9 cellular contexts compared by ENCODE assay signal in the genomic region with DNA sequence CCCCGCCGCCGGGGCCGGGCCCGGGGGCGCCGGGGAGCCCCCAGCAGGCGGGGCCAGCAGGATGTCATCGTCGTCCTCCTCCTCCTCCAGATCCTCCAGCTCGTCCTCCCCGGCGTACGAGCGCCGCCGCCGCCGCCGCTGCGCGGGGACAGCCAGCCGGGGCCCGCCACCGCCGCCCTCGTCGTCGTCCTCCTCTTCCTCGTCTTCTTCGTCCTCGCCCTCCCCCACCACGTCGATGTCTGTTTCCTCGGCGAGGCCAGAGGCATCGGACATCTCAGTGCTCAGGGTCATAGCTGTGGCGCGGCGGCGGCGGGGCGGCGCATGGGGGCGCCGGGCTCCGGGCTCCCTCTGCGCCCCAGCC. TPM values are rescaled to one million over a fixed set of nuclear protein-coding genes. Genes with fewer than 3 reads are reported as not detected.
DNase-seq lines count a peak whose midpoint lies in the region; ATAC-seq and TF ChIP-seq lines count a peak whose summit lies in the region.
"Had no signal": no experiment of that assay in that cellular context is flagged by ENCODE, and none has a peak within 500 bp of the region (broad histone marks: within the 10 kb centered on the region; RNA-seq: fewer than 3 reads in every experiment).

No MANE protein-coding gene starts in this region.

- H3K4me3 ChIP-seq in CD8-positive, alpha-beta memory T cell (ENCODE audit: low read length), result no peak overlapping the region
- peak overlapping the region; percentile 71 for H3K4me3 ChIP-seq in HAP-1
- peak overlapping the region; percentile 66 for H3K4me3 ChIP-seq in WERI-Rb-1 (ENCODE audit: low read depth, low read length)

- H3K4me1 ChIP-seq in CD8-positive, alpha-beta memory T cell (ENCODE audit: insufficient read depth, low read length), result peaks cover 16% of the 10 kb centered on the region
- H3K4me1 ChIP-seq in HAP-1, result peaks cover 19% of the 10 kb centered on the region

- H3K27me3 Mint-ChIP-seq in CD8-positive, alpha-beta memory T cell, result peaks cover 77 to 82% of the 10 kb centered on the region in 2 donors
- peaks cover 25% of the 10 kb centered on the region for H3K27me3 Mint-ChIP-seq in glutamatergic neuron (ENCODE audit: unreplicated experiment)
- peaks cover 83% of the 10 kb centered on the region for H3K27me3 Mint-ChIP-seq in stimulated activated naive CD8-positive, alpha-beta T cell treated with anti-CD3 and anti-CD28 coated beads, Interleukin-15, amount 100 ng/mL, for 72 hours

- CTCF ChIA-PET in CD8-positive, alpha-beta memory T cell (lab: Charles Lee), result interaction anchor here (1.1 to 1.2 kb wide), 2 partner anchors 150 to 233 kb away, joined by 3 to 5 read pairs; no protein-coding TSS in a partner anchor

- H3K27ac ChIP-seq in CD8-positive, alpha-beta memory T cell (ENCODE audit: low read depth, low read length), result no peak overlapping the region
- H3K27ac ChIP-seq in WERI-Rb-1, result peak overlapping the region; percentile 78

- no peaks in the 10 kb centered on the region for H3K36me3 ChIP-seq in CD8-positive, alpha-beta memory T cell (ENCODE audit: insufficient read depth, low read length)
- H3K36me3 ChIP-seq in HAP-1 (replicated peaks), result no peaks in the 10 kb centered on the region
- H3K36me3 ChIP-seq in WERI-Rb-1, result peaks cover 8% of the 10 kb centered on the region

- no peak for DNase-seq in CD8-positive, alpha-beta memory T cell
- DNase-seq in HAP-1 (ENCODE audit: low spot score in 2 of 2) (peak in 1 of 2 experiments; percentile 61), WERI-Rb-1 (peak; percentile 43), glutamatergic neuron (peak; percentile 53), medulla oblongata (ENCODE audit: extremely low spot score) (no peak), NCI-H1105 (lab: John Stamatoyannopoulos, UW) (no peak)
- DNase-seq in stimulated activated naive CD8-positive, alpha-beta T cell treated with anti-CD3 and anti-CD28 coated beads, Interleukin-15, amount 100 ng/mL, for 72 hours, result peak; percentile 29 to 38

- H3K9me3 Mint-ChIP-seq in CD8-positive, alpha-beta memory T cell, result peaks cover 12 to 29% (median 20%) of the 10 kb centered on the region in 5 donors
- H3K9me3 Mint-ChIP-seq in glutamatergic neuron (ENCODE audit: unreplicated experiment), result peaks cover 24% of the 10 kb centered on the region
- H3K9me3 Mint-ChIP-seq in stimulated activated naive CD8-positive, alpha-beta T cell treated with anti-CD3 and anti-CD28 coated beads, Interleukin-15, amount 100 ng/mL, for 72 hours, result no peaks in the 10 kb centered on the region

- peaks cover 0 to 3% (median 2%) of the 10 kb centered on the region in 3 donors for H3K36me3 Mint-ChIP-seq in CD8-positive, alpha-beta memory T cell
- H3K36me3 Mint-ChIP-seq in glutamatergic neuron (ENCODE audit: unreplicated experiment), result no peaks in the 10 kb centered on the region

- in situ Hi-C loops in HAP-1 (cut with MboI; ENCODE audit: low sequenced_read_pairs), result loop anchor here (10.0 kb wide), 1 partner anchor 233 kb away; no protein-coding TSS in a partner anchor

- peaks cover 3% of the 10 kb centered on the region for H3K9me3 ChIP-seq in CD8-positive, alpha-beta memory T cell (ENCODE audit: low read length)
- H3K9me3 ChIP-seq in HAP-1 (peaks cover 2% of the 10 kb centered on the region; the same call in 1 of the 2 replicates), WERI-Rb-1 (ENCODE audit: severe bottlenecking) (no peaks in the 10 kb centered on the region)

- TF ChIP-seq CTCF in WERI-Rb-1 (IDR thresholded peaks at IDR 0.05; ENCODE audit: low read depth, low read length) (no peak), glutamatergic neuron (IDR thresholded peaks at IDR 0.05; ENCODE audit: partially characterized antibody, unreplicated experiment) (no peak)

- peaks cover 82% of the 10 kb centered on the region for H3K27me3 ChIP-seq in CD8-positive, alpha-beta memory T cell (ENCODE audit: insufficient read depth, low read length, poor library complexity, severe bottlenecking)
- H3K27me3 ChIP-seq in HAP-1 (ENCODE audit: low read depth) (no peaks in the 10 kb centered on the region), WERI-Rb-1 (ENCODE audit: insufficient read depth, low read depth, severe bottlenecking) (peaks cover 10% of the 10 kb centered on the region)

- POLR2A ChIA-PET in CD8-positive, alpha-beta memory T cell (lab: Charles Lee), result no interaction called here

- peaks cover 17 to 29% (median 21%) of the 10 kb centered on the region in 3 donors for H3K4me1 Mint-ChIP-seq in CD8-positive, alpha-beta memory T cell
- peaks cover 5% of the 10 kb centered on the region for H3K4me1 Mint-ChIP-seq in glutamatergic neuron (ENCODE audit: low read depth, unreplicated experiment)
- peaks cover 42% of the 10 kb centered on the region for H3K4me1 Mint-ChIP-seq in stimulated activated naive CD8-positive, alpha-beta T cell treated with anti-CD3 and anti-CD28 coated beads, Interleukin-15, amount 100 ng/mL, for 72 hours

- peak; percentile 55 for ATAC-seq in stimulated activated naive CD8-positive, alpha-beta T cell treated with anti-CD3 and anti-CD28 coated beads, Interleukin-15, amount 100 ng/mL, for 72 hours
- no peak for ATAC-seq in HG03571 (IDR thresholded peaks at IDR 0.05; ENCODE audit: unreplicated experiment)

- peak overlapping the region in 1 of 8 donors; percentile 88 for H3K27ac Mint-ChIP-seq in CD8-positive, alpha-beta memory T cell
- no peak overlapping the region for H3K27ac Mint-ChIP-seq in glutamatergic neuron (ENCODE audit: unreplicated experiment)
- no peak overlapping the region for H3K27ac Mint-ChIP-seq in stimulated activated naive CD8-positive, alpha-beta T cell treated with anti-CD3 and anti-CD28 coated beads, Interleukin-15, amount 100 ng/mL, for 72 hours

- H3K4me3 Mint-ChIP-seq in CD8-positive, alpha-beta memory T cell, result peak overlapping the region; percentile 73 to 95 (median 82)
- peak overlapping the region; percentile 94 for H3K4me3 Mint-ChIP-seq in glutamatergic neuron (ENCODE audit: unreplicated experiment)
- H3K4me3 Mint-ChIP-seq in stimulated activated naive CD8-positive, alpha-beta T cell treated with anti-CD3 and anti-CD28 coated beads, Interleukin-15, amount 100 ng/mL, for 72 hours, result peak overlapping the region; percentile 83 to 88

RNA-seq across cellular contexts. Expression of gene FOXD1, which starts 0.5 kb away (rescaled TPM):
- total RNA-seq in CD8-positive, alpha-beta memory T cell, result under 1 TPM; 0.09 to 0.22 TPM
- not detected for polyA plus RNA-seq in CD8-positive, alpha-beta memory T cell
- 2.8 TPM for total RNA-seq in glutamatergic neuron (ENCODE audit: unreplicated experiment)
- total RNA-seq: lung microvascular endothelial cell had no signal

RNA-seq across cellular contexts. Expression of gene BTF3, which starts 50.2 kb away (rescaled TPM):
- 1,000 to 10,000 TPM; 1,052 to 1,053 TPM for total RNA-seq in CD8-positive, alpha-beta memory T cell
- 675 TPM for polyA plus RNA-seq in CD8-positive, alpha-beta memory T cell
- total RNA-seq in glutamatergic neuron (ENCODE audit: unreplicated experiment), result 347 TPM

Comparison
In these comparisons a context has a peak if more than half of its experiments do, and no peak if none do; other contexts are left out.
1. DNase-seq: peak in WERI-Rb-1 (single experiment), glutamatergic neuron (single experiment) and stimulated activated naive CD8-positive, alpha-beta T cell treated with anti-CD3 and anti-CD28 coated beads, Interleukin-15, amount 100 ng/mL, for 72 hours (2 of 2); none in CD8-positive, alpha-beta memory T cell (0 of 5), medulla oblongata (single experiment) and NCI-H1105 (single experiment).
2. Peak in every context shown above with its lines, with median percentiles within 50 percentile points of each other: H3K4me3 Mint-ChIP-seq.